In the genomic region with DNA sequence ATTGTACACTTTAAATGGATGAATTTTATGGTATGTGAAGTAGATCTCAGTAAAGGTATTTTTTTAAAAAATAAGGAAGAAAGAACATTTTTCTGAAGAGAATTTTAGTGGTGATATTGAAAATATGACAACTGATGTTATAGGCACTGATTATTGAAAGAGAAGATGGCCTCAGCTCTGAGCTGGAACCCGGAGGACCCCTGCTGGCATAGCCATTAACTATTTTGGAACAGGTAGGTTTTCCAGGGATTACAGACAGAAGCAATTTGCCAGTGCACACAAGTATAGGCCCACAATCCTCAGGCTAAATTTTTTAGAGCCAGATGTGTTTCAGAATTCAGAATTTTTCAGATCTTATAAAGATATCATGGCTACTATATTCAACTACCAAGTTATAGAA, we compare ENCODE assay signal across 18 cellular contexts.
DNase-seq lines count a peak whose midpoint lies in the region; ATAC-seq, FAIRE-seq and TF ChIP-seq lines count a peak whose summit lies in the region.
"Had no signal": no experiment of that assay in that cellular context is flagged by ENCODE, and none has a peak within 500 bp of the region (broad histone marks: within the 10 kb centered on the region; RNA-seq: fewer than 3 reads in every experiment).

No MANE protein-coding gene starts in this region.

- H3K4me1 ChIP-seq in MM.1S (ENCODE audit: low read length) (no peaks in the 10 kb centered on the region), GM12878 (ENCODE audit: control insufficient read depth, insufficient read depth, low read length) (no peaks in the 10 kb centered on the region)

- SMC1A ChIA-PET in GM12878 (lab: Charles Lee; ENCODE audit: uncharacterized antibody, unreplicated experiment), result no interaction called here

- H4K20me1 ChIP-seq in MM.1S (ENCODE audit: insufficient read depth, low read length) (no peaks in the 10 kb centered on the region), GM12878 (ENCODE audit: control insufficient read depth, insufficient read depth) (peaks cover 2% of the 10 kb centered on the region; the same call in 1 of the 2 replicates)

- H3K9me3 Mint-ChIP-seq in activated T-cell treated with anti-CD3 and anti-CD28 coated beads, Interleukin-2, amount 50 U/mL, for 72 hours, result peaks cover 4% of the 10 kb centered on the region in 2 donors
- H3K9me3 Mint-ChIP-seq: activated CD8-positive, alpha-beta T cell treated with anti-CD3 and anti-CD28 coated beads for 36 hours had no signal

- no peaks in the 10 kb centered on the region for H3K4me1 Mint-ChIP-seq in activated T-cell treated with anti-CD3 and anti-CD28 coated beads, Interleukin-2, amount 50 U/mL, for 72 hours (ENCODE audit: low read depth)
- H3K4me1 Mint-ChIP-seq: activated naive CD8-positive, alpha-beta T cell treated with anti-CD3 and anti-CD28 coated beads, Interleukin-2, amount 50 U/mL, for 24 hours; GM23338; immature natural killer cell had no signal

- intact Hi-C loops in GM12878 (cut with micrococcal nuclease; ENCODE audit: unreplicated experiment), result no loop called here

- WGBS in GM12878 (ENCODE audit: insufficient coverage, insufficient replicate concordance, low lambda C conversion rate, missing lambda C conversion rate), result 0% methylated on average over 1 of the region's 1 CpG

- H3K36me3 Mint-ChIP-seq in activated T-cell treated with anti-CD3 and anti-CD28 coated beads, Interleukin-2, amount 50 U/mL, for 72 hours (ENCODE audit: insufficient read depth in 2 of 2), result no peaks in the 10 kb centered on the region
- H3K36me3 Mint-ChIP-seq: immature natural killer cell had no signal

- FAIRE-seq in GM12878 (lab: Jason Lieb, UNC) (no peak), urothelium cell line (lab: Jason Lieb, UNC) (no peak), GM12891 (lab: Jason Lieb, UNC) (no peak)

- H3K4me2 ChIP-seq in MM.1S (ENCODE audit: low read depth, low read length) (no peak overlapping the region), GM12878 (ENCODE audit: control insufficient read depth, insufficient read depth) (no peak overlapping the region)
- H3K4me2 ChIP-seq: GM23338 had no signal

- peak overlapping the region; percentile 41 for H3K27ac Mint-ChIP-seq in activated T-cell treated with anti-CD3 and anti-CD28 coated beads, Interleukin-2, amount 50 U/mL, for 72 hours
- H3K27ac Mint-ChIP-seq: activated CD8-positive, alpha-beta T cell treated with anti-CD3 and anti-CD28 coated beads for 36 hours; activated naive CD8-positive, alpha-beta T cell treated with anti-CD3 and anti-CD28 coated beads, Interleukin-2, amount 50 U/mL, for 24 hours; activated T-helper 1 cell treated with anti-CD3 and anti-CD28 coated beads, Interleukin-12 subunit alpha, Interleukin-12 subunit beta, Interleukin-2, Interleukin-4 antibody, amounts not matched to agents 30 ng/mL and 10 ng/mL and 1 ng/mL, durations not matched to agents 14 hours and 24 hours and 36 hours; GM23338; immature natural killer cell had no signal

- H3K36me3 ChIP-seq in MM.1S (replicated peaks; ENCODE audit: insufficient read depth, low read length) (no peaks in the 10 kb centered on the region), GM12878 (ENCODE audit: control insufficient read depth in 2 of 2, insufficient read depth in 2 of 2, low read length in 1 of 2) (no peaks in the 10 kb centered on the region)
- H3K36me3 ChIP-seq: cardiac muscle cell, ovary had no signal

- POLR2A ChIA-PET in GM12878 (lab: Charles Lee), result interaction anchor here (0.5 kb wide), 1 partner anchor 100 kb away, joined by 9 read pairs; no protein-coding TSS in a partner anchor

- H3K27me3 Mint-ChIP-seq in activated T-cell treated with anti-CD3 and anti-CD28 coated beads, Interleukin-2, amount 50 U/mL, for 72 hours (ENCODE audit: low read depth), result no peaks in the 10 kb centered on the region
- H3K27me3 Mint-ChIP-seq: activated CD8-positive, alpha-beta T cell treated with anti-CD3 and anti-CD28 coated beads for 36 hours; activated naive CD8-positive, alpha-beta T cell treated with anti-CD3 and anti-CD28 coated beads, Interleukin-2, amount 50 U/mL, for 24 hours had no signal

- DNase-seq in activated T-cell treated with anti-CD3 and anti-CD28 coated beads, Interleukin-2, amount 50 U/mL, for 72 hours, result no peak
- DNase-seq in activated T-cell treated with anti-CD3 and anti-CD28 coated beads for 4 hours (no peak), MM.1S (no peak), GM12878 (ENCODE audit: low read depth, low spot score) (no peak), urothelium cell line (ENCODE audit: low spot score) (peak; percentile 6), GM12891 (ENCODE audit: insufficient read length, low spot score) (no peak), A172 (ENCODE audit: low spot score) (no peak)
- DNase-seq: activated CD8-positive, alpha-beta T cell treated with anti-CD3 and anti-CD28 coated beads for 36 hours; activated naive CD8-positive, alpha-beta T cell treated with anti-CD3 and anti-CD28 coated beads, Interleukin-2, amount 50 U/mL, for 24 hours; glutamatergic neuron; immature natural killer cell; NCI-H1436 treated with DMSO at 0.1 percent for 48 hours; ovary had no signal

- CTCF ChIA-PET in GM12878 (lab: Yijun Ruan, JAX), result no interaction called here

- in situ Hi-C loops in GM12878 (cut with MboI), result no loop called here

- no peak overlapping the region for H3K4me3 ChIP-seq in MM.1S (ENCODE audit: low read length)
- H3K4me3 ChIP-seq in GM12878, result no peak overlapping the region
- H3K4me3 ChIP-seq: cardiac muscle cell, GM23338, ovary had no signal

- TF ChIP-seq CTCF in MM.1S (IDR thresholded peaks at IDR 0.05; ENCODE audit: low read length) (peak; percentile 18), GM12878 (IDR thresholded peaks at IDR 0.05 in 2 of 3, conservative IDR thresholded peaks at IDR 0.05 in 1 of 3; ENCODE audit: control insufficient read depth in 2 of 3, extremely low read depth in 1 of 3, insufficient read depth in 1 of 3, low read depth in 3 of 3, low read length in 3 of 3) (peak in 1 of 3 experiments; percentile 14; a peak in 1 of 6 replicates)

- H3K9ac ChIP-seq in MM.1S (ENCODE audit: low read length) (no peak overlapping the region), GM12878 (ENCODE audit: control insufficient read depth, insufficient read depth, low read length) (no peak overlapping the region)

- H3K27ac ChIP-seq in MM.1S (ENCODE audit: low read length) (no peak overlapping the region), GM12878 (ENCODE audit: control insufficient read depth, insufficient read depth) (no peak overlapping the region)
- H3K27ac ChIP-seq: cardiac muscle cell, ovary had no signal

- TF ChIP-seq POLR2A in GM12878 (IDR thresholded peaks at IDR 0.05; ENCODE audit: low read depth, low read length), result no peak
- TF ChIP-seq POLR2A in GM12891 (IDR thresholded peaks at IDR 0.05; ENCODE audit: low read depth, low read length), result no peak

- no peak overlapping the region for H3K4me3 Mint-ChIP-seq in activated T-cell treated with anti-CD3 and anti-CD28 coated beads, Interleukin-2, amount 50 U/mL, for 72 hours
- H3K4me3 Mint-ChIP-seq: activated CD8-positive, alpha-beta T cell treated with anti-CD3 and anti-CD28 coated beads for 36 hours; activated naive CD8-positive, alpha-beta T cell treated with anti-CD3 and anti-CD28 coated beads, Interleukin-2, amount 50 U/mL, for 24 hours; activated T-helper 1 cell treated with anti-CD3 and anti-CD28 coated beads, Interleukin-12 subunit alpha, Interleukin-12 subunit beta, Interleukin-2, Interleukin-4 antibody, amounts not matched to agents 30 ng/mL and 10 ng/mL and 1 ng/mL, durations not matched to agents 14 hours and 24 hours and 36 hours; GM23338; immature natural killer cell had no signal

- ATAC-seq in activated T-cell treated with anti-CD3 and anti-CD28 coated beads, Interleukin-2, amount 50 U/mL, for 72 hours (replicated peaks in 1 of 2), result no peak
- ATAC-seq in GM12878 (no peak), GM21723 (IDR thresholded peaks at IDR 0.05; ENCODE audit: unreplicated experiment) (no peak)
- ATAC-seq: activated CD8-positive, alpha-beta T cell treated with anti-CD3 and anti-CD28 coated beads for 36 hours; activated naive CD8-positive, alpha-beta T cell treated with anti-CD3 and anti-CD28 coated beads, Interleukin-2, amount 50 U/mL, for 24 hours; esophagus mucosa; GM23338 had no signal

- H3K79me2 ChIP-seq in MM.1S (ENCODE audit: low read length), result no peaks in the 10 kb centered on the region
- H3K79me2 ChIP-seq in GM12878 (ENCODE audit: control insufficient read depth, insufficient read depth, low read length), result no peaks in the 10 kb centered on the region

- no peaks in the 10 kb centered on the region for H3F3A ChIP-seq in MM.1S (ENCODE audit: insufficient read depth, low read length)

- no peaks in the 10 kb centered on the region for H3K9me2 ChIP-seq in MM.1S (replicated peaks; ENCODE audit: insufficient read depth, low read length)

- H2AFZ ChIP-seq in MM.1S (ENCODE audit: low read length), result no peak overlapping the region
- H2AFZ ChIP-seq in GM12878 (ENCODE audit: control insufficient read depth, low read depth, low read length), result no peak overlapping the region
- H2AFZ ChIP-seq: GM23338 had no signal

- BruUV-seq in GM12878 (replicated peaks; lab: Mats Ljungman, UMichigan), result no TSS peak

- H3K9me3 ChIP-seq in MM.1S (replicated peaks; ENCODE audit: insufficient read depth, low read length), result no peaks in the 10 kb centered on the region
- H3K9me3 ChIP-seq in GM12878 (replicated peaks; ENCODE audit: control insufficient read depth, insufficient read depth, low read length), result no peaks in the 10 kb centered on the region
- H3K9me3 ChIP-seq: ovary had no signal

- no peak for TF ChIP-seq EP300 in GM12878 (IDR thresholded peaks at IDR 0.05; ENCODE audit: borderline replicate concordance in 1 of 2, control insufficient read depth in 1 of 2, low read depth in 2 of 2, low read length in 2 of 2)

- H3K27me3 ChIP-seq in MM.1S (replicated peaks; ENCODE audit: insufficient read depth, low read length), result no peaks in the 10 kb centered on the region
- no peaks in the 10 kb centered on the region for H3K27me3 ChIP-seq in GM12878 (replicated peaks in 1 of 2; ENCODE audit: control insufficient read depth in 2 of 2, insufficient read depth in 2 of 2, low read length in 1 of 2)
- H3K27me3 ChIP-seq: cardiac muscle cell, ovary had no signal

- RAD21 ChIA-PET in GM12878 (lab: Charles Lee; ENCODE audit: unreplicated experiment), result no interaction called here

- peak; percentile 26; the same call in 1 of the 2 replicates for TF ChIP-seq RAD21 in GM12878 (IDR thresholded peaks at IDR 0.05; ENCODE audit: insufficient read depth, low read depth, low read length)

TF ChIP-seq in GM12878, 131 proteins besides CTCF, POLR2A, EP300 and RAD21 (continues in another document):
- TF ChIP-seq SMAD5 (IDR thresholded peaks at IDR 0.05; ENCODE audit: low read depth) (no peak), NR2F1 (conservative IDR thresholded peaks at IDR 0.05) (no peak), NR2C1 (IDR thresholded peaks at IDR 0.05) (no peak), CHD2 (IDR thresholded peaks at IDR 0.05; ENCODE audit: borderline replicate concordance, low read depth, low read length) (no peak)

TF ChIP-seq in GM12891, 5 proteins besides CTCF, POLR2A, EP300 and RAD21:
- TF ChIP-seq PAX5 (IDR thresholded peaks at IDR 0.05; ENCODE audit: insufficient read depth, low read length, severe bottlenecking) (no peak), TAF1 (IDR thresholded peaks at IDR 0.05; ENCODE audit: low read depth, low read length) (no peak), POU2F2 (IDR thresholded peaks at IDR 0.05; ENCODE audit: low read depth, low read length) (no peak), SPI1 (IDR thresholded peaks at IDR 0.05; ENCODE audit: low read depth, low read length) (no peak), POLR2AphosphoS5 (IDR thresholded peaks at IDR 0.05; ENCODE audit: low read depth, low read length) (no peak)
